Comparison of ENCODE assay signal across 2 cellular contexts in the genomic region with DNA sequence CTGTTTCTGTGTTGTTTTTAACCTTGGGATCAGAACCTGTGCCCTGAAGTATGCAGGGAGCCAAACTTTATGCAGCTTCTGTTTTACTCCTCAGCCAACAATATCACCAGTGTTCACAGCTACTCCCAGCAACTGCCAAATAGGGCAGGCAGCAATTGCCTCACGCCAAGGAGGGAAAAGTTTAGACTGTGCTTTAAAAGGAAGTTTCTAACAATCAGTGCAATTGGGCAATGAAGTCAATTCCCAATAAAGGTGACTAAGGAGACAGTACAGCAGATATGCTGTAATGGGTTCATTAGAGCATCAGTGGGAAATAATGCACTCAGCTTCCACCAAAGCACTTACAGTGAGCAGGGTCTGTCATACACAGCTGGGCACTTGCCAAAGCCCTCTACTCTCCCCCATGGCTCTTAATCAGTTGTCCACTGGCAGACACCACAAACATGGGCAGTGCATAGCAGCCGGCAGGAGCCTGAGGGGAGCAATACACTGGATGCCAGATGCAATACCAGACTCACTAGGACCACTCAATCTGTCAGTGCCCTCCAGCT.
TF ChIP-seq lines count a peak whose summit lies in the region.

No MANE protein-coding gene starts in this region.

TF ChIP-seq in HEK293, 187 proteins besides CTCF, POLR2A, EP300 and RAD21 (continued from another document):
- TF ChIP-seq, protein P1, sequence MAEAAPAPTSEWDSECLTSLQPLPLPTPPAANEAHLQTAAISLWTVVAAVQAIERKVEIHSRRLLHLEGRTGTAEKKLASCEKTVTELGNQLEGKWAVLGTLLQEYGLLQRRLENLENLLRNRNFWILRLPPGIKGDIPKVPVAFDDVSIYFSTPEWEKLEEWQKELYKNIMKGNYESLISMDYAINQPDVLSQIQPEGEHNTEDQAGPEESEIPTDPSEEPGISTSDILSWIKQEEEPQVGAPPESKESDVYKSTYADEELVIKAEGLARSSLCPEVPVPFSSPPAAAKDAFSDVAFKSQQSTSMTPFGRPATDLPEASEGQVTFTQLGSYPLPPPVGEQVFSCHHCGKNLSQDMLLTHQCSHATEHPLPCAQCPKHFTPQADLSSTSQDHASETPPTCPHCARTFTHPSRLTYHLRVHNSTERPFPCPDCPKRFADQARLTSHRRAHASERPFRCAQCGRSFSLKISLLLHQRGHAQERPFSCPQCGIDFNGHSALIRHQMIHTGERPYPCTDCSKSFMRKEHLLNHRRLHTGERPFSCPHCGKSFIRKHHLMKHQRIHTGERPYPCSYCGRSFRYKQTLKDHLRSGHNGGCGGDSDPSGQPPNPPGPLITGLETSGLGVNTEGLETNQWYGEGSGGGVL (tag by site-specific recombination; IDR thresholded peaks at IDR 0.05), result no peak
- TF ChIP-seq HOXC10 (CRISPR knock-in tag; IDR thresholded peaks at IDR 0.05) (no peak), ZNF394 (tag by site-specific recombination; IDR thresholded peaks at IDR 0.05; ENCODE audit: borderline replicate concordance) (peak; percentile 89; the same call in 1 of the 2 replicates), ZNF549 (tag by site-specific recombination; IDR thresholded peaks at IDR 0.05) (no peak), ZNF48 (tag by site-specific recombination; IDR thresholded peaks at IDR 0.05) (no peak), OSR2 (tag by site-specific recombination; IDR thresholded peaks at IDR 0.05) (peak; percentile 76), ZNF473 (tag by site-specific recombination; IDR thresholded peaks at IDR 0.05) (no peak), ZNF843 (tag by site-specific recombination; IDR thresholded peaks at IDR 0.05) (no peak), ZNF623 (tag by site-specific recombination; IDR thresholded peaks at IDR 0.05) (no peak)
- TF ChIP-seq, protein P2, sequence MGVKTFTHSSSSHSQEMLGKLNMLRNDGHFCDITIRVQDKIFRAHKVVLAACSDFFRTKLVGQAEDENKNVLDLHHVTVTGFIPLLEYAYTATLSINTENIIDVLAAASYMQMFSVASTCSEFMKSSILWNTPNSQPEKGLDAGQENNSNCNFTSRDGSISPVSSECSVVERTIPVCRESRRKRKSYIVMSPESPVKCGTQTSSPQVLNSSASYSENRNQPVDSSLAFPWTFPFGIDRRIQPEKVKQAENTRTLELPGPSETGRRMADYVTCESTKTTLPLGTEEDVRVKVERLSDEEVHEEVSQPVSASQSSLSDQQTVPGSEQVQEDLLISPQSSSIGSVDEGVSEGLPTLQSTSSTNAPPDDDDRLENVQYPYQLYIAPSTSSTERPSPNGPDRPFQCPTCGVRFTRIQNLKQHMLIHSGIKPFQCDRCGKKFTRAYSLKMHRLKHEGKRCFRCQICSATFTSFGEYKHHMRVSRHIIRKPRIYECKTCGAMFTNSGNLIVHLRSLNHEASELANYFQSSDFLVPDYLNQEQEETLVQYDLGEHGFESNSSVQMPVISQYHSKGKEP (tag by site-specific recombination; IDR thresholded peaks at IDR 0.05), result no peak
TF ChIP-seq in HEK293: peak in this region for 5.

TF ChIP-seq in SK-N-SH treated with all-trans-retinoic acid at 6 μM for 48 hours, 23 proteins besides CTCF, POLR2A, EP300 and RAD21 (continued from another document):
- TF ChIP-seq, protein P3, sequence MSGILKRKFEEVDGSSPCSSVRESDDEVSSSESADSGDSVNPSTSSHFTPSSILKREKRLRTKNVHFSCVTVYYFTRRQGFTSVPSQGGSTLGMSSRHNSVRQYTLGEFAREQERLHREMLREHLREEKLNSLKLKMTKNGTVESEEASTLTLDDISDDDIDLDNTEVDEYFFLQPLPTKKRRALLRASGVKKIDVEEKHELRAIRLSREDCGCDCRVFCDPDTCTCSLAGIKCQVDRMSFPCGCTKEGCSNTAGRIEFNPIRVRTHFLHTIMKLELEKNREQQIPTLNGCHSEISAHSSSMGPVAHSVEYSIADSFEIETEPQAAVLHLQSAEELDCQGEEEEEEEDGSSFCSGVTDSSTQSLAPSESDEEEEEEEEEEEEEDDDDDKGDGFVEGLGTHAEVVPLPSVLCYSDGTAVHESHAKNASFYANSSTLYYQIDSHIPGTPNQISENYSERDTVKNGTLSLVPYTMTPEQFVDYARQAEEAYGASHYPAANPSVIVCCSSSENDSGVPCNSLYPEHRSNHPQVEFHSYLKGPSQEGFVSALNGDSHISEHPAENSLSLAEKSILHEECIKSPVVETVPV (CRISPR knock-in tag; IDR thresholded peaks at IDR 0.05), result no peak
- no peak for TF ChIP-seq ZNF565 (CRISPR knock-in tag; conservative IDR thresholded peaks at IDR 0.05; ENCODE audit: low read depth)
